Comparison of ENCODE assay signal across 14 cellular contexts in genomic region chr1:57489342-57490036, GRCh38.
DNase-seq lines count a peak whose midpoint lies in the region; ATAC-seq and TF ChIP-seq lines count a peak whose summit lies in the region.
"Had no signal": no experiment of that assay in that cellular context is flagged by ENCODE, and none has a peak within 500 bp of the region (broad histone marks: within the 10 kb centered on the region; RNA-seq: fewer than 3 reads in every experiment).

No MANE protein-coding gene starts in this region.

- ATAC-seq in GM21447 (IDR thresholded peaks at IDR 0.05; ENCODE audit: unreplicated experiment) (no peak), HG03045 (IDR thresholded peaks at IDR 0.05; ENCODE audit: unreplicated experiment) (no peak)
- ATAC-seq: effector memory CD8-positive, alpha-beta T cell had no signal

- H3K9me3 Mint-ChIP-seq in T-helper 2 cell treated with Interferon-gamma antibody and Interleukin-4, amounts not matched to agents 5 μg/mL and 100 μg/mL, for 36 hours = no peaks in the 10 kb centered on the region
- H3K9me3 Mint-ChIP-seq: nephron progenitor cell had no signal

- no peak overlapping the region for H3K4me3 Mint-ChIP-seq in T-helper 2 cell treated with Interferon-gamma antibody and Interleukin-4, amounts not matched to agents 5 μg/mL and 100 μg/mL, for 36 hours
- H3K4me3 Mint-ChIP-seq: effector memory CD8-positive, alpha-beta T cell; nephron progenitor cell had no signal

- peak in 1 of 2 experiments; percentile 68; a peak in 2 of 4 replicates for TF ChIP-seq EP300 in SK-N-SH (IDR thresholded peaks at IDR 0.05; ENCODE audit: borderline replicate concordance in 1 of 2, low read depth in 1 of 2, low read length in 1 of 2)

- DNase-seq in NCI-H2081 (lab: John Stamatoyannopoulos, UW) (peak; percentile 9 to 49), NCI-H2081 treated with DMSO at 0.1 percent for 48 hours (lab: John Stamatoyannopoulos, UW) (no peak), SK-N-SH (no peak), fibroblast of pulmonary artery (ENCODE audit: low read depth) (peak; percentile 64), 8988T (no peak)
- DNase-seq in T-helper 2 cell treated with Interferon-gamma antibody and Interleukin-4, amounts not matched to agents 5 μg/mL and 100 μg/mL, for 36 hours (ENCODE audit: low spot score) = no peak
- DNase-seq: activated naive CD4-positive, alpha-beta T cell treated with Interleukin-2 at 50 U/mL for 16 hours; effector memory CD8-positive, alpha-beta T cell; GOT3; NCI-H1105 treated with DMSO at 0.1 percent for 48 hours; nephron progenitor cell; PC-9 had no signal

- H3K4me1 Mint-ChIP-seq in T-helper 2 cell treated with Interferon-gamma antibody and Interleukin-4, amounts not matched to agents 5 μg/mL and 100 μg/mL, for 36 hours (ENCODE audit: low read depth) = no peaks in the 10 kb centered on the region
- H3K4me1 Mint-ChIP-seq: nephron progenitor cell had no signal

- POLR2A ChIA-PET in SK-N-SH (lab: Yijun Ruan, JAX) = no interaction called here

- no peaks in the 10 kb centered on the region for H3K27me3 Mint-ChIP-seq in T-helper 2 cell treated with Interferon-gamma antibody and Interleukin-4, amounts not matched to agents 5 μg/mL and 100 μg/mL, for 36 hours (ENCODE audit: low read depth)
- H3K27me3 Mint-ChIP-seq: effector memory CD8-positive, alpha-beta T cell had no signal

- no peaks in the 10 kb centered on the region for H4K20me1 ChIP-seq in SK-N-SH (ENCODE audit: insufficient read depth)

- H3K36me3 Mint-ChIP-seq in T-helper 2 cell treated with Interferon-gamma antibody and Interleukin-4, amounts not matched to agents 5 μg/mL and 100 μg/mL, for 36 hours (ENCODE audit: low read depth) = no peaks in the 10 kb centered on the region

- peak overlapping the region; percentile 3; the same call in 1 of the 2 replicates for H3K9ac ChIP-seq in SK-N-SH

- TF ChIP-seq RAD21 in SK-N-SH (IDR thresholded peaks at IDR 0.05; ENCODE audit: low read length) = no peak

- H3K27ac ChIP-seq in SK-N-SH (ENCODE audit: low read depth in 2 of 2, low read length in 1 of 2) = peak overlapping the region; percentile 25 to 78; a peak in 3 of 4 replicates
- H3K27ac ChIP-seq: PC-9 had no signal

- no peak overlapping the region for H3K4me3 ChIP-seq in SK-N-SH (ENCODE audit: low read depth in 2 of 2, low read length in 1 of 2)
- no peak overlapping the region for H3K4me3 ChIP-seq in fibroblast of pulmonary artery (replicated peaks; ENCODE audit: low read depth, low read length)
- H3K4me3 ChIP-seq: PC-9 had no signal

- no peaks in the 10 kb centered on the region for H3K36me3 ChIP-seq in SK-N-SH (replicated peaks in 1 of 2; ENCODE audit: control insufficient read depth in 1 of 2, insufficient read depth in 2 of 2, low read length in 1 of 2)

- CTCF ChIA-PET in SK-N-SH (lab: Yijun Ruan, JAX) = no interaction called here

- no peaks in the 10 kb centered on the region for H3K9me2 ChIP-seq in SK-N-SH

- WGBS in SK-N-SH (ENCODE audit: low lambda C conversion rate) = 47% methylated on average over 5 of the region's 5 CpGs

- no peaks in the 10 kb centered on the region for H3K27me3 ChIP-seq in SK-N-SH (ENCODE audit: insufficient read depth)

- no peaks in the 10 kb centered on the region for H3K79me2 ChIP-seq in SK-N-SH (ENCODE audit: insufficient read depth)

- TF ChIP-seq CTCF in SK-N-SH (IDR thresholded peaks at IDR 0.05) = no peak
- no peak for TF ChIP-seq CTCF in fibroblast of pulmonary artery (IDR thresholded peaks at IDR 0.05; ENCODE audit: low read length, missing control alignments)

- H3F3A ChIP-seq in SK-N-SH (replicated peaks; ENCODE audit: insufficient read depth) = peaks cover 12% of the 10 kb centered on the region

- H2AFZ ChIP-seq in SK-N-SH (ENCODE audit: low read depth) = peak overlapping the region; percentile 77
- H2AFZ ChIP-seq: PC-9 had no signal

- H3K4me2 ChIP-seq in SK-N-SH = 0 out of 2 replicates have a peak overlapping the region, but pooled peaks have one; percentile 29
- H3K4me2 ChIP-seq: PC-9 had no signal

- H3K4me1 ChIP-seq in SK-N-SH (ENCODE audit: control insufficient read depth in 1 of 2, insufficient read depth in 2 of 2, low read depth in 1 of 2, low read length in 1 of 2) = peaks cover 0 to 31% of the 10 kb centered on the region in 2 experiments; a peak in 2 of 4 replicates

- H3K9me3 ChIP-seq in SK-N-SH = no peaks in the 10 kb centered on the region

- H3K27ac Mint-ChIP-seq in T-helper 2 cell treated with Interferon-gamma antibody and Interleukin-4, amounts not matched to agents 5 μg/mL and 100 μg/mL, for 36 hours = no peak overlapping the region
- H3K27ac Mint-ChIP-seq: effector memory CD8-positive, alpha-beta T cell; nephron progenitor cell had no signal

TF ChIP-seq in SK-N-SH, 30 proteins besides CTCF, POLR2A, EP300 and RAD21:
- TF ChIP-seq TEAD4 (IDR thresholded peaks at IDR 0.05; ENCODE audit: borderline replicate concordance, insufficient read depth) = 0 out of 2 replicates have a peak, but pooled peaks have one; percentile 53
- TF ChIP-seq FOSL2 (IDR thresholded peaks at IDR 0.05; ENCODE audit: borderline replicate concordance, low read depth) = peak; percentile 96
- no peak for TF ChIP-seq ELF1 (IDR thresholded peaks at IDR 0.05)
- TF ChIP-seq POLR2AphosphoS5 (IDR thresholded peaks at IDR 0.05; ENCODE audit: low read depth, low read length) = peak; percentile 21; the same call in 1 of the 2 replicates
- 0 out of 2 replicates have a peak, but pooled peaks have one; percentile 6 for TF ChIP-seq MAX (IDR thresholded peaks at IDR 0.05; ENCODE audit: low read depth)
- TF ChIP-seq RXRA (IDR thresholded peaks at IDR 0.05; ENCODE audit: borderline replicate concordance, low read depth) = no peak
- TF ChIP-seq NFIC (IDR thresholded peaks at IDR 0.05; ENCODE audit: borderline replicate concordance) = peak; percentile 45; the same call in 1 of the 2 replicates
- no peak for TF ChIP-seq NRF1 (IDR thresholded peaks at IDR 0.05; ENCODE audit: low read depth, low read length)
- TF ChIP-seq JUND (IDR thresholded peaks at IDR 0.05) = peak; percentile 93
- TF ChIP-seq TCF12 (IDR thresholded peaks at IDR 0.05) = peak; percentile 65
- TF ChIP-seq PBX3 (IDR thresholded peaks at IDR 0.05) = peak; percentile 38; the same call in 1 of the 2 replicates

Comparison
In these comparisons a context has a peak if more than half of its experiments do, and no peak if none do; other contexts are left out.
1. DNase-seq: peak in NCI-H2081 (2 of 2) and fibroblast of pulmonary artery (single experiment); none in NCI-H2081 treated with DMSO at 0.1 percent for 48 hours (single experiment), SK-N-SH (single experiment), 8988T (single experiment) and T-helper 2 cell treated with Interferon-gamma antibody and Interleukin-4, amounts not matched to agents 5 μg/mL and 100 μg/mL, for 36 hours (single experiment).